In genomic region chr20:33489495-33490022, GRCh38 we compare ENCODE assay signal across 8 cellular contexts. TPM values are rescaled to one million over a fixed set of nuclear protein-coding genes. Genes with fewer than 3 reads are reported as not detected.
DNase-seq lines count a peak whose midpoint lies in the region; ATAC-seq and TF ChIP-seq lines count a peak whose summit lies in the region.

No MANE protein-coding gene starts in this region.

- DNase-seq in DMS 273 (lab: John Stamatoyannopoulos, UW; ENCODE audit: unreplicated experiment) (peak; percentile 98), HuH-7 (ENCODE audit: low spot score) (peak; percentile 99), activated T-cell treated with anti-CD3 and anti-CD28 coated beads for 24 hours (ENCODE audit: low read depth) (peak; percentile 98), epithelial cell of esophagus (ENCODE audit: low read depth) (peak; percentile 98)
- DNase-seq in stimulated activated CD8-positive, alpha-beta memory T cell treated with anti-CD3 and anti-CD28 coated beads, Interleukin-2, amount 100 ng/mL, for 48 hours (ENCODE audit: low read depth in 2 of 2): peak; percentile 98 to 99

- peak overlapping the region; percentile 100 for H3K4me2 ChIP-seq in OCI-LY1 (ENCODE audit: low read length)

- TF ChIP-seq CTCF in OCI-LY1 (IDR thresholded peaks at IDR 0.05; ENCODE audit: low read length): no peak
- no peak for TF ChIP-seq CTCF in epithelial cell of esophagus (IDR thresholded peaks at IDR 0.05; ENCODE audit: insufficient read depth, low read depth, low read length, missing control alignments)

- peak overlapping the region; percentile 86 for H3K4me3 ChIP-seq in OCI-LY1 (ENCODE audit: low read depth, low read length, poor library complexity, severe bottlenecking)
- H3K4me3 ChIP-seq in epithelial cell of esophagus (ENCODE audit: low read length): peak overlapping the region; percentile 51
- H3K4me3 ChIP-seq in mononuclear cell (ENCODE audit: low read length): peak overlapping the region; percentile 55

- H3K4me1 ChIP-seq in OCI-LY1 (ENCODE audit: insufficient read depth, low read length, severe bottlenecking) (peaks cover 23% of the 10 kb centered on the region), mononuclear cell (ENCODE audit: insufficient read depth, low read length) (peaks cover 23% of the 10 kb centered on the region)

- H3K27me3 ChIP-seq in OCI-LY1 (ENCODE audit: insufficient read depth, low read length) (no peaks in the 10 kb centered on the region), mononuclear cell (ENCODE audit: insufficient read depth, low read length) (no peaks in the 10 kb centered on the region)

- H4K20me1 ChIP-seq in OCI-LY1 (ENCODE audit: insufficient read depth, low read length): no peaks in the 10 kb centered on the region

- H2AFZ ChIP-seq in OCI-LY1 (ENCODE audit: low read length): peak overlapping the region; percentile 89; the same call in 1 of the 2 replicates

- peak overlapping the region; percentile 77 for H3K27ac ChIP-seq in OCI-LY1 (ENCODE audit: low read depth, low read length, poor library complexity, severe bottlenecking)

- H3K9me2 ChIP-seq in OCI-LY1 (ENCODE audit: low read depth, low read length): no peaks in the 10 kb centered on the region

- H3K9me3 ChIP-seq in OCI-LY1 (ENCODE audit: low read length): no peaks in the 10 kb centered on the region
- no peaks in the 10 kb centered on the region for H3K9me3 ChIP-seq in mononuclear cell (ENCODE audit: low read depth, low read length)

- H3K36me3 ChIP-seq in OCI-LY1 (ENCODE audit: insufficient read depth, low read length): no peaks in the 10 kb centered on the region

- no peaks in the 10 kb centered on the region for H3F3A ChIP-seq in OCI-LY1 (ENCODE audit: insufficient read depth, low read length)

- peak overlapping the region; percentile 96 for H3K9ac ChIP-seq in OCI-LY1 (ENCODE audit: low read length)

- H3K79me2 ChIP-seq in OCI-LY1 (ENCODE audit: insufficient read depth, low read length): peaks cover 20% of the 10 kb centered on the region

- ATAC-seq in GM21526 (IDR thresholded peaks at IDR 0.05; ENCODE audit: low FRiP score, unreplicated experiment): peak; percentile 87

RNA-seq across cellular contexts. Expression of gene CBFA2T2, which starts 0.3 kb away (rescaled TPM):
- 8.9 TPM for total RNA-seq in mononuclear cell

RNA-seq across cellular contexts. Expression of gene SNTA1, which starts 46.0 kb away (rescaled TPM):
- total RNA-seq in mononuclear cell: 2.9 TPM

Comparison
In these comparisons a context has a peak if more than half of its experiments do, and no peak if none do; other contexts are left out.
1. Peak in every context shown above with its lines: DNase-seq, ATAC-seq, H3K4me3 ChIP-seq and H3K27ac ChIP-seq.